ENCODE assay signal across 33 cellular contexts in genomic region chr6:143160439-143161220, GRCh38.
DNase-seq lines count a peak whose midpoint lies in the region; ATAC-seq and TF ChIP-seq lines count a peak whose summit lies in the region.
"Had no signal": no experiment of that assay in that cellular context is flagged by ENCODE, and none has a peak within 500 bp of the region (broad histone marks: within the 10 kb centered on the region; RNA-seq: fewer than 3 reads in every experiment).

No MANE protein-coding gene starts in this region.

- TF ChIP-seq CTCF in heart right ventricle (IDR thresholded peaks at IDR 0.05), result no peak

- H3K27me3 ChIP-seq in heart right ventricle, result no peaks in the 10 kb centered on the region
- H3K27me3 ChIP-seq: BLaER1 treated with 17β-estradiol and CSF1 and Interleukin-3, amounts not matched to agents 10 nM and 100 nM; dorsolateral prefrontal cortex; esophagus squamous epithelium; gastroesophageal sphincter; sigmoid colon; upper lobe of left lung had no signal

- ATAC-seq in HG03175 (IDR thresholded peaks at IDR 0.05; ENCODE audit: unreplicated experiment), result peak; percentile 49
- ATAC-seq in heart right ventricle, result peak in 7 of 8 donors; percentile 27 to 85 (median 61)
- ATAC-seq in GM21390 (IDR thresholded peaks at IDR 0.05; ENCODE audit: unreplicated experiment), result no peak
- ATAC-seq: gastroesophageal sphincter; GM23338; stimulated activated memory B cell treated with anti-CD40 and anti-IgM and Interleukin-4, amounts not matched to agents 10 μg/mL and 1 μg/mL and 100 μg/mL, for 72 hours had no signal

- DNase-seq in G401 (ENCODE audit: low spot score) (peak; percentile 91), heart right ventricle (no peak), renal cortical epithelial cell (ENCODE audit: low read depth) (peak; percentile 56), COLO829 (ENCODE audit: low spot score) (no peak), activated gamma-delta T cell treated with Interleukin-2 at 50 U/mL for 16 hours (no peak)
- DNase-seq: activated CD4-positive, alpha-beta memory T cell treated with anti-CD3 and anti-CD28 coated beads for 36 hours; activated CD4-positive, CD25-positive, alpha-beta regulatory T cell treated with anti-CD3 and anti-CD28 coated beads, Interleukin-2, amount 50 U/mL, for 72 hours; activated CD8-positive, alpha-beta memory T cell treated with anti-CD3 and anti-CD28 coated beads, Interleukin-2, amount 50 U/mL, for 4 hours; activated naive CD4-positive, alpha-beta T cell treated with anti-CD3 and anti-CD28 coated beads for 36 hours; DMS53; esophagus squamous epithelium; GDM1; hippocampal formation; KG1; MM.1S; naive B cell; NCI-H1930; NCI-H2227 treated with DMSO at 0.1 percent for 48 hours; NCI-H526; PC-9; posterior cingulate gyrus; SHP77 treated with DMSO at 0.1 percent for 48 hours; sigmoid colon; stimulated activated CD4-positive, alpha-beta T cell treated with anti-CD3 and anti-CD28 coated beads, Interleukin-15, amount 100 ng/mL, for 24 hours; upper lobe of left lung had no signal

- WGBS in heart right ventricle, 2 donors, result 31 to 48% methylated on average over 1 of the region's 1 CpG

- peak overlapping the region in 1 of 10 donors; percentile 35 for H3K27ac ChIP-seq in heart right ventricle
- H3K27ac ChIP-seq: BLaER1 treated with 17β-estradiol and CSF1 and Interleukin-3, amounts not matched to agents 10 nM and 100 nM; dorsolateral prefrontal cortex; esophagus squamous epithelium; gastroesophageal sphincter; HL-60; PC-9; sigmoid colon; upper lobe of left lung had no signal

- H3K36me3 ChIP-seq in heart right ventricle, result peaks cover 0 to 3% (median 0%) of the 10 kb centered on the region in 9 donors
- H3K36me3 ChIP-seq: BLaER1 treated with 17β-estradiol and CSF1 and Interleukin-3, amounts not matched to agents 10 nM and 100 nM; upper lobe of left lung had no signal

- no peaks in the 10 kb centered on the region for H3K9me3 ChIP-seq in heart right ventricle
- H3K9me3 ChIP-seq: BLaER1 treated with 17β-estradiol and CSF1 and Interleukin-3, amounts not matched to agents 10 nM and 100 nM; esophagus squamous epithelium; gastroesophageal sphincter; sigmoid colon; upper lobe of left lung had no signal

- H3K4me3 ChIP-seq in heart right ventricle, result no peak overlapping the region
- H3K4me3 ChIP-seq: BLaER1 treated with 17β-estradiol and CSF1 and Interleukin-3, amounts not matched to agents 10 nM and 100 nM; dorsolateral prefrontal cortex; esophagus squamous epithelium; gastroesophageal sphincter; GM23338; PC-9; sigmoid colon; upper lobe of left lung had no signal

- H3K4me1 ChIP-seq in heart right ventricle, result peaks cover 0 to 59% (median 17%) of the 10 kb centered on the region in 9 donors
- H3K4me1 ChIP-seq: sigmoid colon had no signal

- in situ Hi-C loops in G401 (cut with HindIII; ENCODE audit: low sequenced_read_pairs), result no loop called here

- intact Hi-C loops in heart right ventricle (cut with DNase I), result loop anchor here in 1 of 10 donors (2.0 kb wide), 1 partner anchor 62 kb away; no protein-coding TSS in a partner anchor

Comparison
In these comparisons a context has a peak if more than half of its experiments do, and no peak if none do; other contexts are left out.
1. DNase-seq: peak in G401 (single experiment) and renal cortical epithelial cell (single experiment); none in heart right ventricle (0 of 2), COLO829 (single experiment) and activated gamma-delta T cell treated with Interleukin-2 at 50 U/mL for 16 hours (single experiment).